In genomic region chr11:75384438-75385080, GRCh38 we compare ENCODE assay signal across 8 cellular contexts. TPM values are rescaled to one million over a fixed set of nuclear protein-coding genes. Genes with fewer than 3 reads are reported as not detected.
DNase-seq lines count a peak whose midpoint lies in the region; ATAC-seq and TF ChIP-seq lines count a peak whose summit lies in the region.

No MANE protein-coding gene starts in this region.

- H3K4me1 Mint-ChIP-seq in CD4-positive, CD25-positive, alpha-beta regulatory T cell: peaks cover 3 to 19% (median 11%) of the 10 kb centered on the region in 4 donors

- peak; percentile 69 to 70 for ATAC-seq in CD4-positive, CD25-positive, alpha-beta regulatory T cell (ENCODE audit: low read depth in 2 of 2)
- ATAC-seq in mucosa of descending colon (peak; percentile 66), GM19328 (IDR thresholded peaks at IDR 0.05; ENCODE audit: unreplicated experiment) (no peak)

- H3K36me3 Mint-ChIP-seq in CD4-positive, CD25-positive, alpha-beta regulatory T cell: no peaks in the 10 kb centered on the region

- DNase-seq in CD4-positive, CD25-positive, alpha-beta regulatory T cell: peak; percentile 62 to 78 (median 75)
- DNase-seq in HPDE6-E6E7 (ENCODE audit: extremely low spot score) (peak; percentile 76), OCI-M1 (lab: John Stamatoyannopoulos, UW) (peak; percentile 98), activated T-cell treated with anti-CD3 and anti-CD28 coated beads for 1 hour (ENCODE audit: low read depth) (peak; percentile 82), epidermal melanocyte (ENCODE audit: insufficient read length, low spot score) (peak; percentile 89), mucosa of descending colon (peak; percentile 86 to 90 (median 87))
- DNase-seq in stimulated activated CD8-positive, alpha-beta memory T cell treated with anti-CD3 and anti-CD28 coated beads, Interleukin-7, amount 100 ng/mL, for 1 hour (ENCODE audit: low read depth in 2 of 2): peak; percentile 54 to 62

- H3K4me3 Mint-ChIP-seq in CD4-positive, CD25-positive, alpha-beta regulatory T cell: peak overlapping the region in 2 of 4 donors; percentile 78 to 83

- peak overlapping the region; percentile 10 for H3K4me3 ChIP-seq in CD4-positive, CD25-positive, alpha-beta regulatory T cell (ENCODE audit: low read depth, low read length)
- no peak overlapping the region for H3K4me3 ChIP-seq in mucosa of descending colon

- peaks cover 30% of the 10 kb centered on the region for H3K4me1 ChIP-seq in CD4-positive, CD25-positive, alpha-beta regulatory T cell (ENCODE audit: control insufficient read depth, insufficient read depth, low read length, poor library complexity, severe bottlenecking)
- H3K4me1 ChIP-seq in mucosa of descending colon (ENCODE audit: low read depth): peaks cover 45% of the 10 kb centered on the region

- no peaks in the 10 kb centered on the region for H3K27me3 ChIP-seq in CD4-positive, CD25-positive, alpha-beta regulatory T cell (ENCODE audit: control insufficient read depth, insufficient read depth, low read length)

- no peaks in the 10 kb centered on the region for H3K9me3 Mint-ChIP-seq in CD4-positive, CD25-positive, alpha-beta regulatory T cell

- H3K27me3 Mint-ChIP-seq in CD4-positive, CD25-positive, alpha-beta regulatory T cell: peaks cover 4% of the 10 kb centered on the region

- TF ChIP-seq CTCF in mucosa of descending colon (IDR thresholded peaks at IDR 0.05): peak; percentile 91

- H3K9me3 ChIP-seq in CD4-positive, CD25-positive, alpha-beta regulatory T cell (ENCODE audit: control insufficient read depth in 2 of 2, low read length in 2 of 2): no peaks in the 10 kb centered on the region
- no peaks in the 10 kb centered on the region for H3K9me3 ChIP-seq in mucosa of descending colon

- H3K27ac ChIP-seq in CD4-positive, CD25-positive, alpha-beta regulatory T cell (ENCODE audit: insufficient read depth, low read length, poor library complexity, severe bottlenecking): no peak overlapping the region

- no peaks in the 10 kb centered on the region for H3K36me3 ChIP-seq in CD4-positive, CD25-positive, alpha-beta regulatory T cell (ENCODE audit: control insufficient read depth, insufficient read depth, low read length)
- H3K36me3 ChIP-seq in mucosa of descending colon (ENCODE audit: low read depth): no peaks in the 10 kb centered on the region

- peak overlapping the region; percentile 29 to 91 (median 43) for H3K27ac Mint-ChIP-seq in CD4-positive, CD25-positive, alpha-beta regulatory T cell

- intact Hi-C loops in mucosa of descending colon (cut with DNase I, micrococcal nuclease): loop anchor here (5.0 to 10.0 kb wide), 3 partner anchors 57 to 102 kb away; no protein-coding TSS in a partner anchor

RNA-seq across cellular contexts. Expression of gene RPS3, which starts 14.8 kb away (rescaled TPM):
- 3,495 TPM for total RNA-seq in CD4-positive, CD25-positive, alpha-beta regulatory T cell
- 1,000 to 10,000 TPM; 3,908 to 6,708 (median 5,568) TPM for polyA plus RNA-seq in CD4-positive, CD25-positive, alpha-beta regulatory T cell
- total RNA-seq in mucosa of descending colon: 1,000 to 10,000 TPM; 1,703 to 2,122 (median 2,056) TPM

RNA-seq across cellular contexts. Expression of gene ARRB1, which starts 33.1 kb away (rescaled TPM):
- total RNA-seq in CD4-positive, CD25-positive, alpha-beta regulatory T cell: 36.1 TPM
- 1 to 10 TPM; 5.1 to 8.0 (median 5.8) TPM for polyA plus RNA-seq in CD4-positive, CD25-positive, alpha-beta regulatory T cell
- 100 to 1,000 TPM in 2 of 3 donors, 10 to 100 TPM in 1; 76.7 to 128 (median 121) TPM for total RNA-seq in mucosa of descending colon

RNA-seq across cellular contexts. Expression of gene KLHL35, which starts 48.4 kb away (rescaled TPM):
- 0.47 TPM for total RNA-seq in CD4-positive, CD25-positive, alpha-beta regulatory T cell
- under 1 TPM in 3 of 4 donors, not detected in 1; 0.31 to 0.78 (median 0.49) TPM for polyA plus RNA-seq in CD4-positive, CD25-positive, alpha-beta regulatory T cell
- 1 to 10 TPM in 1 of 3 donors, under 1 TPM in 2; 0.25 to 1.7 (median 0.49) TPM for total RNA-seq in mucosa of descending colon
